ENCODE assay signal across 1 cellular context in the genomic region with DNA sequence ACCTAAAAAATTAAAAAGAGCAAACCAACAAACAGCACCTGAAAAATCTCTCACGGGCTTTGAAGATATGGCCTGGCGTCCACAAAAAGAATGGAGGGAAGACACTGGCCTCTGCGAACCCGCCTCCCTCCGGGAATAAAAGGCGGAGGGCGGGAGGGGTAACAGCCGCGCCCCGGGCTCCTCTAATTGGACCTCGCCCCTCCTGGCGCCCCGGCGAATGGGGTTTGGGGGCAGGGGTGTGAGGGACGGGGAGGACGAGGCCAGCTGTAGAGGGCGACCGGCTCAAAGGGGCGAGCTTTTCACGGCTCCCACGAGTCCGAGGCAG.
TF ChIP-seq lines count a peak whose summit lies in the region.

No MANE protein-coding gene starts in this region.

TF ChIP-seq in GM12878, 131 proteins besides CTCF, POLR2A, EP300 and RAD21 (continued from another document):
- TF ChIP-seq, protein P1, sequence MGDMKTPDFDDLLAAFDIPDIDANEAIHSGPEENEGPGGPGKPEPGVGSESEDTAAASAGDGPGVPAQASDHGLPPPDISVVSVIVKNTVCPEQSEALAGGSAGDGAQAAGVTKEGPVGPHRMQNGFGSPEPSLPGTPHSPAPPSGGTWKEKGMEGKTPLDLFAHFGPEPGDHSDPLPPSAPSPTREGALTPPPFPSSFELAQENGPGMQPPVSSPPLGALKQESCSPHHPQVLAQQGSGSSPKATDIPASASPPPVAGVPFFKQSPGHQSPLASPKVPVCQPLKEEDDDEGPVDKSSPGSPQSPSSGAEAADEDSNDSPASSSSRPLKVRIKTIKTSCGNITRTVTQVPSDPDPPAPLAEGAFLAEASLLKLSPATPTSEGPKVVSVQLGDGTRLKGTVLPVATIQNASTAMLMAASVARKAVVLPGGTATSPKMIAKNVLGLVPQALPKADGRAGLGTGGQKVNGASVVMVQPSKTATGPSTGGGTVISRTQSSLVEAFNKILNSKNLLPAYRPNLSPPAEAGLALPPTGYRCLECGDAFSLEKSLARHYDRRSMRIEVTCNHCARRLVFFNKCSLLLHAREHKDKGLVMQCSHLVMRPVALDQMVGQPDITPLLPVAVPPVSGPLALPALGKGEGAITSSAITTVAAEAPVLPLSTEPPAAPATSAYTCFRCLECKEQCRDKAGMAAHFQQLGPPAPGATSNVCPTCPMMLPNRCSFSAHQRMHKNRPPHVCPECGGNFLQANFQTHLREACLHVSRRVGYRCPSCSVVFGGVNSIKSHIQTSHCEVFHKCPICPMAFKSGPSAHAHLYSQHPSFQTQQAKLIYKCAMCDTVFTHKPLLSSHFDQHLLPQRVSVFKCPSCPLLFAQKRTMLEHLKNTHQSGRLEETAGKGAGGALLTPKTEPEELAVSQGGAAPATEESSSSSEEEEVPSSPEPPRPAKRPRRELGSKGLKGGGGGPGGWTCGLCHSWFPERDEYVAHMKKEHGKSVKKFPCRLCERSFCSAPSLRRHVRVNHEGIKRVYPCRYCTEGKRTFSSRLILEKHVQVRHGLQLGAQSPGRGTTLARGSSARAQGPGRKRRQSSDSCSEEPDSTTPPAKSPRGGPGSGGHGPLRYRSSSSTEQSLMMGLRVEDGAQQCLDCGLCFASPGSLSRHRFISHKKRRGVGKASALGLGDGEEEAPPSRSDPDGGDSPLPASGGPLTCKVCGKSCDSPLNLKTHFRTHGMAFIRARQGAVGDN (IDR thresholded peaks at IDR 0.05), result no peak
